In genomic region chr5:14783689-14784088, GRCh38 we compare ENCODE assay signal across 19 cellular contexts.
DNase-seq lines count a peak whose midpoint lies in the region; ATAC-seq and TF ChIP-seq lines count a peak whose summit lies in the region.
"Had no signal": no experiment of that assay in that cellular context is flagged by ENCODE, and none has a peak within 500 bp of the region (broad histone marks: within the 10 kb centered on the region; RNA-seq: fewer than 3 reads in every experiment).

No MANE protein-coding gene starts in this region.

- H3K36me3 Mint-ChIP-seq in activated T-cell treated with anti-CD3 and anti-CD28 coated beads, Interleukin-2, amount 50 U/mL, for 4 hours (ENCODE audit: insufficient read depth), result peaks cover 39% of the 10 kb centered on the region
- peaks cover 31% of the 10 kb centered on the region for H3K36me3 Mint-ChIP-seq in stimulated activated effector memory CD8-positive, alpha-beta T cell treated with anti-CD3 and anti-CD28 coated beads, Interleukin-12 subunit alpha, Interleukin-12 subunit beta, amount 100 ng/mL, for 72 hours
- H3K36me3 Mint-ChIP-seq in CD14-positive monocyte, result no peaks in the 10 kb centered on the region

- intact Hi-C loops in CD14-positive monocyte (cut with micrococcal nuclease), result no loop called here

- TF ChIP-seq CTCF in CD14-positive monocyte (IDR thresholded peaks at IDR 0.05) (no peak), RWPE1 (conservative IDR thresholded peaks at IDR 0.05; ENCODE audit: low read depth) (no peak)

- POLR2A ChIA-PET in RWPE1 (lab: Yijun Ruan, JAX; ENCODE audit: low non-redundant PET), result no interaction called here

- H3K27me3 Mint-ChIP-seq in activated T-cell treated with anti-CD3 and anti-CD28 coated beads, Interleukin-2, amount 50 U/mL, for 4 hours (ENCODE audit: low read depth), result no peaks in the 10 kb centered on the region
- peaks cover 0 to under 1% (median 0%) of the 10 kb centered on the region in 3 donors for H3K27me3 Mint-ChIP-seq in CD14-positive monocyte (ENCODE audit: low read depth in 3 of 3)

- ATAC-seq in activated T-cell treated with anti-CD3 and anti-CD28 coated beads, Interleukin-2, amount 50 U/mL, for 4 hours, result peak; percentile 41 to 57
- ATAC-seq in GM21529 (IDR thresholded peaks at IDR 0.05; ENCODE audit: unreplicated experiment) (peak; percentile 47), HG03354 (IDR thresholded peaks at IDR 0.05; ENCODE audit: poor library complexity, severe bottlenecking, unreplicated experiment) (peak; percentile 55), GM19467 (IDR thresholded peaks at IDR 0.05; ENCODE audit: unreplicated experiment) (no peak)
- peak; percentile 94 for ATAC-seq in stimulated activated effector memory CD8-positive, alpha-beta T cell treated with anti-CD3 and anti-CD28 coated beads, Interleukin-12 subunit alpha, Interleukin-12 subunit beta, amount 100 ng/mL, for 72 hours
- ATAC-seq: GM23338 had no signal

- H3K27ac Mint-ChIP-seq in stimulated activated effector memory CD8-positive, alpha-beta T cell treated with anti-CD3 and anti-CD28 coated beads, Interleukin-12 subunit alpha, Interleukin-12 subunit beta, amount 100 ng/mL, for 72 hours, result no peak overlapping the region
- no peak overlapping the region for H3K27ac Mint-ChIP-seq in CD14-positive monocyte
- H3K27ac Mint-ChIP-seq: GM23338 had no signal

- CTCF ChIA-PET in RWPE1 (lab: Yijun Ruan, JAX), result interaction anchor here (0.5 to 0.7 kb wide), 2 partner anchors 74 to 91 kb away, joined by 3 read pairs; no protein-coding TSS in a partner anchor

- no peak overlapping the region for H3K4me3 Mint-ChIP-seq in activated T-cell treated with anti-CD3 and anti-CD28 coated beads, Interleukin-2, amount 50 U/mL, for 4 hours
- no peak overlapping the region for H3K4me3 Mint-ChIP-seq in stimulated activated effector memory CD8-positive, alpha-beta T cell treated with anti-CD3 and anti-CD28 coated beads, Interleukin-12 subunit alpha, Interleukin-12 subunit beta, amount 100 ng/mL, for 72 hours
- no peak overlapping the region for H3K4me3 Mint-ChIP-seq in CD14-positive monocyte
- H3K4me3 Mint-ChIP-seq: GM23338 had no signal

- H3K27ac ChIP-seq in RWPE1, result no peak overlapping the region
- H3K27ac ChIP-seq: coronary artery, neutrophil, Peyer's patch, sigmoid colon had no signal

- H3K4me1 Mint-ChIP-seq in activated T-cell treated with anti-CD3 and anti-CD28 coated beads, Interleukin-2, amount 50 U/mL, for 4 hours (ENCODE audit: low read depth), result peaks cover 41% of the 10 kb centered on the region
- H3K4me1 Mint-ChIP-seq in stimulated activated effector memory CD8-positive, alpha-beta T cell treated with anti-CD3 and anti-CD28 coated beads, Interleukin-12 subunit alpha, Interleukin-12 subunit beta, amount 100 ng/mL, for 72 hours, result peaks cover 34% of the 10 kb centered on the region
- H3K4me1 Mint-ChIP-seq in CD14-positive monocyte, result no peaks in the 10 kb centered on the region

- no peak for DNase-seq in activated T-cell treated with anti-CD3 and anti-CD28 coated beads, Interleukin-2, amount 50 U/mL, for 4 hours
- DNase-seq in activated T-cell treated with anti-CD3 and anti-CD28 coated beads, Interleukin-2, amount 50 U/mL, for 1 hour, result no peak
- peak in 1 of 2 donors; percentile 53 for DNase-seq in stimulated activated effector memory CD8-positive, alpha-beta T cell treated with anti-CD3 and anti-CD28 coated beads, Interleukin-12 subunit alpha, Interleukin-12 subunit beta, amount 100 ng/mL, for 72 hours (ENCODE audit: low spot score in 2 of 2)
- DNase-seq in CD14-positive monocyte (ENCODE audit: low spot score) (no peak), RWPE1 (ENCODE audit: low spot score) (no peak)
- DNase-seq: glutamatergic neuron; mesendoderm; MM.1S; NCI-H1930; NCI-H526; Peyer's patch; sigmoid colon; stimulated activated naive CD4-positive, alpha-beta T cell had no signal

- H3K9me3 Mint-ChIP-seq in activated T-cell treated with anti-CD3 and anti-CD28 coated beads, Interleukin-2, amount 50 U/mL, for 4 hours, result no peaks in the 10 kb centered on the region
- no peaks in the 10 kb centered on the region for H3K9me3 Mint-ChIP-seq in stimulated activated effector memory CD8-positive, alpha-beta T cell treated with anti-CD3 and anti-CD28 coated beads, Interleukin-12 subunit alpha, Interleukin-12 subunit beta, amount 100 ng/mL, for 72 hours
- peaks cover 0 to 6% (median 1%) of the 10 kb centered on the region in 7 donors for H3K9me3 Mint-ChIP-seq in CD14-positive monocyte
